Comparison of ENCODE assay signal across 8 cellular contexts in genomic region chr22:36329217-36330078, GRCh38. TPM values are rescaled to one million over a fixed set of nuclear protein-coding genes. Genes with fewer than 3 reads are reported as not detected.
DNase-seq lines count a peak whose midpoint lies in the region; ATAC-seq and TF ChIP-seq lines count a peak whose summit lies in the region.

No MANE protein-coding gene starts in this region.

- H3K9me3 ChIP-seq in lung (ENCODE audit: control insufficient read depth in 2 of 2, insufficient read depth in 1 of 2, low read length in 1 of 2): no peaks in the 10 kb centered on the region

- peak overlapping the region; percentile 86 for H3K4me3 Mint-ChIP-seq in activated CD4-positive, alpha-beta T cell treated with anti-CD3 and anti-CD28 coated beads, Interleukin-2, amount 10 ng/mL, durations not matched to agents 7 days and 5 days
- H3K4me3 Mint-ChIP-seq in dendritic cell treated with granulocyte-macrophage colony-stimulating factor and Interleukin-4, amounts not matched to agents 40 ng/mL and 50 ng/mL, for 4 days: no peak overlapping the region

- peak overlapping the region; percentile 95 to 97 for H3K27ac ChIP-seq in lung (ENCODE audit: low read depth in 1 of 2, low read length in 1 of 2)

- CTCF ChIA-PET in activated CD4-positive, alpha-beta T cell treated with anti-CD3 and anti-CD28 coated beads, Interleukin-2, amount 10 ng/mL, durations not matched to agents 7 days and 5 days (lab: Charles Lee): interaction anchor here (0.7 to 3.5 kb wide), 8 partner anchors 10 to 141 kb away, joined by 3 to 12 read pairs (median 4); no protein-coding TSS in a partner anchor

- POLR2A ChIA-PET in activated CD4-positive, alpha-beta T cell treated with anti-CD3 and anti-CD28 coated beads, Interleukin-2, amount 10 ng/mL, durations not matched to agents 7 days and 5 days (lab: Charles Lee): interaction anchor here (0.6 kb wide), 1 partner anchor 9 kb away, joined by 3 read pairs; no protein-coding TSS in a partner anchor

- H3K9me3 Mint-ChIP-seq in activated CD4-positive, alpha-beta T cell treated with anti-CD3 and anti-CD28 coated beads, Interleukin-2, amount 10 ng/mL, durations not matched to agents 7 days and 5 days: no peaks in the 10 kb centered on the region
- no peaks in the 10 kb centered on the region for H3K9me3 Mint-ChIP-seq in dendritic cell treated with granulocyte-macrophage colony-stimulating factor and Interleukin-4, amounts not matched to agents 40 ng/mL and 50 ng/mL, for 4 days

- TF ChIP-seq CTCF in lung (IDR thresholded peaks at IDR 0.05; ENCODE audit: control extremely low read depth, extremely low read depth): no peak

- DNase-seq in DMS 273 treated with DMSO at 0.1 percent for 48 hours (lab: John Stamatoyannopoulos, UW) (peak; percentile 48), NCI-H1694 treated with DMSO at 0.1 percent for 48 hours (lab: John Stamatoyannopoulos, UW) (peak; percentile 93), lung (ENCODE audit: low spot score) (peak; percentile 64)
- DNase-seq in activated CD4-positive, alpha-beta T cell treated with anti-CD3 and anti-CD28 coated beads, Interleukin-2, amount 10 ng/mL, durations not matched to agents 7 days and 5 days: peak; percentile 77
- DNase-seq in stimulated activated CD8-positive, alpha-beta memory T cell treated with anti-CD3 and anti-CD28 coated beads, Interleukin-15, amount 100 ng/mL, for 24 hours (ENCODE audit: low read depth): peak; percentile 52

- peaks cover 86% of the 10 kb centered on the region for H3K4me1 Mint-ChIP-seq in activated CD4-positive, alpha-beta T cell treated with anti-CD3 and anti-CD28 coated beads, Interleukin-2, amount 10 ng/mL, durations not matched to agents 7 days and 5 days
- peaks cover 62% of the 10 kb centered on the region for H3K4me1 Mint-ChIP-seq in dendritic cell treated with granulocyte-macrophage colony-stimulating factor and Interleukin-4, amounts not matched to agents 40 ng/mL and 50 ng/mL, for 4 days (ENCODE audit: low read depth)

- H3K36me3 Mint-ChIP-seq in activated CD4-positive, alpha-beta T cell treated with anti-CD3 and anti-CD28 coated beads, Interleukin-2, amount 10 ng/mL, durations not matched to agents 7 days and 5 days (ENCODE audit: low read depth): peaks cover 96% of the 10 kb centered on the region
- peaks cover 96% of the 10 kb centered on the region for H3K36me3 Mint-ChIP-seq in dendritic cell treated with granulocyte-macrophage colony-stimulating factor and Interleukin-4, amounts not matched to agents 40 ng/mL and 50 ng/mL, for 4 days (ENCODE audit: low read depth)

- WGBS in lung, 2 donors: 23 to 27% methylated on average over 24 of the region's 24 CpGs

- H3K27me3 Mint-ChIP-seq in activated CD4-positive, alpha-beta T cell treated with anti-CD3 and anti-CD28 coated beads, Interleukin-2, amount 10 ng/mL, durations not matched to agents 7 days and 5 days: no peaks in the 10 kb centered on the region
- no peaks in the 10 kb centered on the region for H3K27me3 Mint-ChIP-seq in dendritic cell treated with granulocyte-macrophage colony-stimulating factor and Interleukin-4, amounts not matched to agents 40 ng/mL and 50 ng/mL, for 4 days

- H3K4me1 ChIP-seq in lung (ENCODE audit: control insufficient read depth in 2 of 2, insufficient read depth in 2 of 2, low read length in 2 of 2): peaks cover 42 to 70% of the 10 kb centered on the region in 2 donors

- no peak for ATAC-seq in lung (ENCODE audit: insufficient read depth, low FRiP score)
- no peak for ATAC-seq in HG02840 (IDR thresholded peaks at IDR 0.05; ENCODE audit: low FRiP score, unreplicated experiment)
- ATAC-seq in GM18867 (IDR thresholded peaks at IDR 0.05; ENCODE audit: unreplicated experiment): no peak

- no peak overlapping the region for H3K4me3 ChIP-seq in lung

- H3K27ac Mint-ChIP-seq in activated CD4-positive, alpha-beta T cell treated with anti-CD3 and anti-CD28 coated beads, Interleukin-2, amount 10 ng/mL, durations not matched to agents 7 days and 5 days: peak overlapping the region; percentile 99
- H3K27ac Mint-ChIP-seq in dendritic cell treated with granulocyte-macrophage colony-stimulating factor and Interleukin-4, amounts not matched to agents 40 ng/mL and 50 ng/mL, for 4 days: peak overlapping the region; percentile 88

- H3K36me3 ChIP-seq in lung (ENCODE audit: control insufficient read depth in 2 of 2, insufficient read depth in 2 of 2, low read length in 2 of 2): peaks cover 4 to 43% of the 10 kb centered on the region in 2 donors

- no peaks in the 10 kb centered on the region for H3K27me3 ChIP-seq in lung (ENCODE audit: control insufficient read depth, insufficient read depth)

- intact Hi-C loops in dendritic cell treated with granulocyte-macrophage colony-stimulating factor and Interleukin-4, amounts not matched to agents 40 ng/mL and 50 ng/mL, for 4 days (cut with micrococcal nuclease): loop anchor here (5.0 kb wide), 3 partner anchors 43 to 123 kb away; partner anchors contain the start of gene MYH9

RNA-seq across cellular contexts. Expression of gene MYH9, which starts 58.3 kb away (rescaled TPM):
- total RNA-seq in activated CD4-positive, alpha-beta T cell treated with anti-CD3 and anti-CD28 coated beads, Interleukin-2, amount 10 ng/mL, durations not matched to agents 7 days and 5 days: 1,000 to 10,000 TPM in 1 of 2 experiments, 100 to 1,000 TPM in 1; 881 to 1,009 TPM
- total RNA-seq in lung: 100 to 1,000 TPM; 398 to 667 TPM
- polyA plus RNA-seq in lung: 100 to 1,000 TPM; 184 to 266 TPM
